In genomic region chr12:53107122-53107521, GRCh38 we compare ENCODE assay signal across 24 cellular contexts. TPM values are rescaled to one million over a fixed set of nuclear protein-coding genes. Genes with fewer than 3 reads are reported as not detected.
"Had no signal": no experiment of that assay in that cellular context is flagged by ENCODE, and none has a peak within 500 bp of the region (broad histone marks: within the 10 kb centered on the region; RNA-seq: fewer than 3 reads in every experiment).

No MANE protein-coding gene starts in this region.

- H3K4me1 ChIP-seq: prostate gland, right atrium auricular region had no signal

- H3K4me3 Mint-ChIP-seq: activated B cell treated with CpG ODN at 0.5 μM for 24 hours; activated CD8-positive, alpha-beta T cell treated with anti-CD3 and anti-CD28 coated beads for 36 hours; activated naive CD4-positive, alpha-beta T cell treated with anti-CD3 and anti-CD28 coated beads for 36 hours; activated T-cell treated with anti-CD3 and anti-CD28 coated beads, Interleukin-2, amount 50 U/mL, for 4 hours; neural crest cell; T-helper 2 cell treated with Interferon-gamma antibody and Interleukin-4, amounts not matched to agents 5 μg/mL and 100 μg/mL, for 36 hours had no signal

- H3K27me3 Mint-ChIP-seq: activated B cell treated with CpG ODN at 0.5 μM for 24 hours; activated CD8-positive, alpha-beta T cell treated with anti-CD3 and anti-CD28 coated beads for 36 hours had no signal

- ATAC-seq: activated CD8-positive, alpha-beta T cell treated with anti-CD3 and anti-CD28 coated beads for 36 hours; activated T-cell treated with anti-CD3 and anti-CD28 coated beads, Interleukin-2, amount 50 U/mL, for 4 hours; left lung had no signal

- H3K4me3 ChIP-seq: dorsolateral prefrontal cortex, left lung, prostate gland, right atrium auricular region, tibial nerve had no signal

- H3K36me3 Mint-ChIP-seq: brain had no signal

- H3K9me3 Mint-ChIP-seq: activated B cell treated with CpG ODN at 0.5 μM for 24 hours; activated CD8-positive, alpha-beta T cell treated with anti-CD3 and anti-CD28 coated beads for 36 hours; activated naive CD4-positive, alpha-beta T cell treated with anti-CD3 and anti-CD28 coated beads for 36 hours; activated T-cell treated with anti-CD3 and anti-CD28 coated beads, Interleukin-2, amount 50 U/mL, for 4 hours; brain; neural crest cell; T-helper 2 cell treated with Interferon-gamma antibody and Interleukin-4, amounts not matched to agents 5 μg/mL and 100 μg/mL, for 36 hours had no signal

- H3K9me3 ChIP-seq: left lung, prostate gland, right atrium auricular region, tibial nerve had no signal

- H3K27ac ChIP-seq: dorsolateral prefrontal cortex, epithelial cell of prostate, left lung, prostate gland, right atrium auricular region had no signal

- DNase-seq: activated B cell treated with CpG ODN at 0.5 μM for 24 hours; activated CD4-positive, alpha-beta T cell treated with anti-CD3 and anti-CD28 coated beads for 48 hours; activated CD8-positive, alpha-beta T cell treated with anti-CD3 and anti-CD28 coated beads for 36 hours; activated naive CD4-positive, alpha-beta T cell treated with anti-CD3 and anti-CD28 coated beads for 36 hours; activated T-cell treated with anti-CD3 and anti-CD28 coated beads, Interleukin-2, amount 50 U/mL, for 4 hours; caudate nucleus; dorsolateral prefrontal cortex; foreskin melanocyte; left lung; midbrain; stimulated activated CD4-positive, alpha-beta T cell treated with anti-CD3 and anti-CD28 coated beads, Interleukin-2, amount 100 ng/mL, for 24 hours; stimulated activated naive CD4-positive, alpha-beta T cell treated with Interleukin-2 at 50 U/mL for 16 hours had no signal

- H3K27me3 ChIP-seq: dorsolateral prefrontal cortex, left lung, right atrium auricular region, tibial nerve had no signal

- H3K27ac Mint-ChIP-seq: activated B cell treated with CpG ODN at 0.5 μM for 24 hours; activated CD8-positive, alpha-beta T cell treated with anti-CD3 and anti-CD28 coated beads for 36 hours; activated naive CD4-positive, alpha-beta T cell treated with anti-CD3 and anti-CD28 coated beads for 36 hours; T-helper 2 cell treated with Interferon-gamma antibody and Interleukin-4, amounts not matched to agents 5 μg/mL and 100 μg/mL, for 36 hours had no signal

- H3K36me3 ChIP-seq: left lung, prostate gland, right atrium auricular region had no signal

RNA-seq across cellular contexts. Expression of gene SOAT2, which starts 3.8 kb away (rescaled TPM):
- total RNA-seq: activated B cell treated with CpG ODN at 0.5 μM for 24 hours, kidney epithelial cell, left lung, lung microvascular endothelial cell, myocyte, neural crest cell, osteoblast, right atrium auricular region had no signal
- polyA plus RNA-seq: fibroblast of lung had no signal

RNA-seq across cellular contexts. Expression of gene IGFBP6, which starts 9.7 kb away (rescaled TPM):
- total RNA-seq: activated B cell treated with CpG ODN at 0.5 μM for 24 hours had no signal
